8 cellular contexts compared by ENCODE assay signal in the genomic region with DNA sequence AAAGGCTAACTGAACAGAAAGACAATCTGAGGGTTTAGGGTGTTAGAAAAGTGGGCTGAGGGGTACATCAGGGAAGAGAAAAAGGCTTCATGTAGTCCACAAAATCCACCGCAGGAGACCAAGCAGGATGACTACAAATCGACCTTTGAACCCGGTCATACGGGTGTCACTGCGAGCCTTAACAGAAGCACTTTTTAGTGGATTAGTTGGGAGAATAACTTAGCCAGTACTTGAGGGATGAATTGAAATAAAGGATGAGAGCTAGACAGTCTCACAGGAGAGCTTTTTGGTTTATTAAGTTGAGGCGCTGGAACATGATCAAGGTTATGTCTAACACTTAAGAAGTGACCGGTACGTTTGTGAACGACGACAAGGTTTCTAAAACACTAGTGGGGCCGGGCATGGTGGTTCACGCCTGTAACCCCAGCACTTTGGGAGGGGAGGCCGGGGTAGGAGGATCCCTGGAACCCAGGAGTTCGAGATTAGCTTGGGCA. TPM values are rescaled to one million over a fixed set of nuclear protein-coding genes. Genes with fewer than 3 reads are reported as not detected.
DNase-seq lines count a peak whose midpoint lies in the region; ATAC-seq lines count a peak whose summit lies in the region.

No MANE protein-coding gene starts in this region.

- peak overlapping the region; percentile 94 for H3K27ac Mint-ChIP-seq in activated T-helper 17 cell treated with anti-CD3 and anti-CD28 coated beads, Interleukin-2, amount 50 U/mL, for 72 hours
- peak overlapping the region; percentile 97 to 99 for H3K27ac Mint-ChIP-seq in stimulated activated naive CD8-positive, alpha-beta T cell treated with anti-CD3 and anti-CD28 coated beads, Interleukin-15, amount 100 ng/mL, for 72 hours

- peaks cover 25% of the 10 kb centered on the region for H3K4me1 ChIP-seq in iPS-18a (ENCODE audit: control insufficient read depth, low read depth, low read length)

- DNase-seq in DMS 273 (lab: John Stamatoyannopoulos, UW; ENCODE audit: unreplicated experiment) = peak; percentile 39
- no peak for DNase-seq in DMS 273 treated with DMSO at 0.1 percent for 48 hours (lab: John Stamatoyannopoulos, UW)
- no peak for DNase-seq in stimulated activated naive CD8-positive, alpha-beta T cell treated with anti-CD3 and anti-CD28 coated beads, Interleukin-15, amount 100 ng/mL, for 72 hours
- DNase-seq in SKM-1 (lab: John Stamatoyannopoulos, UW; ENCODE audit: unreplicated experiment) = no peak

- ATAC-seq in activated T-helper 17 cell treated with anti-CD3 and anti-CD28 coated beads, Interleukin-2, amount 50 U/mL, for 72 hours (replicated peaks) = no peak
- no peak for ATAC-seq in stimulated activated naive CD8-positive, alpha-beta T cell treated with anti-CD3 and anti-CD28 coated beads, Interleukin-15, amount 100 ng/mL, for 72 hours
- no peak for ATAC-seq in GM21529 (IDR thresholded peaks at IDR 0.05; ENCODE audit: unreplicated experiment)
- no peak for ATAC-seq in HG02885 (IDR thresholded peaks at IDR 0.05; ENCODE audit: poor library complexity, unreplicated experiment)

- H3K36me3 Mint-ChIP-seq in activated T-helper 17 cell treated with anti-CD3 and anti-CD28 coated beads, Interleukin-2, amount 50 U/mL, for 72 hours (ENCODE audit: low read depth) = no peaks in the 10 kb centered on the region

- no peaks in the 10 kb centered on the region for H3K9me3 ChIP-seq in iPS-18a (ENCODE audit: control insufficient read depth, low read depth, low read length)

- H3K27me3 Mint-ChIP-seq in activated T-helper 17 cell treated with anti-CD3 and anti-CD28 coated beads, Interleukin-2, amount 50 U/mL, for 72 hours = no peaks in the 10 kb centered on the region
- H3K27me3 Mint-ChIP-seq in stimulated activated naive CD8-positive, alpha-beta T cell treated with anti-CD3 and anti-CD28 coated beads, Interleukin-15, amount 100 ng/mL, for 72 hours = no peaks in the 10 kb centered on the region

- H3K4me1 Mint-ChIP-seq in activated T-helper 17 cell treated with anti-CD3 and anti-CD28 coated beads, Interleukin-2, amount 50 U/mL, for 72 hours = peaks cover 27% of the 10 kb centered on the region
- peaks cover 42% of the 10 kb centered on the region for H3K4me1 Mint-ChIP-seq in stimulated activated naive CD8-positive, alpha-beta T cell treated with anti-CD3 and anti-CD28 coated beads, Interleukin-15, amount 100 ng/mL, for 72 hours

- peak overlapping the region; percentile 66 for H3K4me3 ChIP-seq in iPS-18a (ENCODE audit: low read length)

- H3K9me3 Mint-ChIP-seq in activated T-helper 17 cell treated with anti-CD3 and anti-CD28 coated beads, Interleukin-2, amount 50 U/mL, for 72 hours = no peaks in the 10 kb centered on the region
- H3K9me3 Mint-ChIP-seq in stimulated activated naive CD8-positive, alpha-beta T cell treated with anti-CD3 and anti-CD28 coated beads, Interleukin-15, amount 100 ng/mL, for 72 hours = no peaks in the 10 kb centered on the region

- H3K27me3 ChIP-seq in iPS-18a (ENCODE audit: control insufficient read depth, insufficient read depth, low read length) = no peaks in the 10 kb centered on the region

- H3K9ac ChIP-seq in iPS-18a (ENCODE audit: low read length) = peak overlapping the region; percentile 72

- H3K4me3 Mint-ChIP-seq in activated T-helper 17 cell treated with anti-CD3 and anti-CD28 coated beads, Interleukin-2, amount 50 U/mL, for 72 hours = peak overlapping the region; percentile 90
- H3K4me3 Mint-ChIP-seq in stimulated activated naive CD8-positive, alpha-beta T cell treated with anti-CD3 and anti-CD28 coated beads, Interleukin-15, amount 100 ng/mL, for 72 hours = peak overlapping the region; percentile 97 to 98

- H3K27ac ChIP-seq in iPS-18a (ENCODE audit: low read length) = peak overlapping the region; percentile 79

- no peaks in the 10 kb centered on the region for H3K36me3 ChIP-seq in iPS-18a (ENCODE audit: control insufficient read depth, low read depth, low read length)

RNA-seq across cellular contexts. Expression of a gene that starts 1.2 kb away (rescaled TPM):
- 10 to 100 TPM in 1 of 2 donors, 1 to 10 TPM in 1; 7.9 to 12.4 TPM for total RNA-seq in activated T-helper 17 cell treated with anti-CD3 and anti-CD28 coated beads, Interleukin-2, amount 50 U/mL, for 72 hours
